In genomic region chr1:20834780-20835179, GRCh38 we compare ENCODE assay signal across 20 cellular contexts. TPM values are rescaled to one million over a fixed set of nuclear protein-coding genes. Genes with fewer than 3 reads are reported as not detected.
A peak's percentile ranks its signal among the peaks of the same experiment; 100 is the strongest.
DNase-seq lines count a peak whose midpoint lies in the region; ATAC-seq, FAIRE-seq and TF ChIP-seq lines count a peak whose summit lies in the region.
"Had no signal": no experiment of that assay in that cellular context is flagged by ENCODE, and none has a peak within 500 bp of the region (broad histone marks: within the 10 kb centered on the region; RNA-seq: fewer than 3 reads in every experiment).

No MANE protein-coding gene starts in this region.

- no peaks in the 10 kb centered on the region for H3K4me1 Mint-ChIP-seq in stimulated activated naive CD8-positive, alpha-beta T cell treated with anti-CD3 and anti-CD28 coated beads, Interleukin-15, Interleukin-2, amounts not matched to agents 100 ng/mL and 50 ng/mL, for 24 hours (ENCODE audit: low read depth)
- H3K4me1 Mint-ChIP-seq in stimulated activated naive CD8-positive, alpha-beta T cell treated with anti-CD3 and anti-CD28 coated beads, Interleukin-15, amount 100 ng/mL, for 72 hours, result no peaks in the 10 kb centered on the region
- H3K4me1 Mint-ChIP-seq in H9, result no peaks in the 10 kb centered on the region

- H3K4me3 ChIP-seq in bronchial epithelial cell (ENCODE audit: low read depth, low read length), result no peak overlapping the region
- H3K4me3 ChIP-seq in pancreas, result no peak overlapping the region
- H3K4me3 ChIP-seq: BLaER1 treated with 17β-estradiol and CSF1 and Interleukin-3, amounts not matched to agents 10 nM and 100 nM; MG63 had no signal

- H3K27me3 ChIP-seq in bronchial epithelial cell (ENCODE audit: control insufficient read depth, insufficient read depth, low read length) (no peaks in the 10 kb centered on the region), H9 (ENCODE audit: insufficient read depth, low read length) (no peaks in the 10 kb centered on the region), pancreas (no peaks in the 10 kb centered on the region)
- H3K27me3 ChIP-seq: BLaER1 treated with 17β-estradiol and CSF1 and Interleukin-3, amounts not matched to agents 10 nM and 100 nM; MG63 had no signal

- peaks cover 7% of the 10 kb centered on the region for H3K9me3 Mint-ChIP-seq in stimulated activated naive CD8-positive, alpha-beta T cell treated with anti-CD3 and anti-CD28 coated beads, Interleukin-15, Interleukin-2, amounts not matched to agents 100 ng/mL and 50 ng/mL, for 24 hours
- H3K9me3 Mint-ChIP-seq in stimulated activated naive CD8-positive, alpha-beta T cell treated with anti-CD3 and anti-CD28 coated beads, Interleukin-15, amount 100 ng/mL, for 72 hours, result no peaks in the 10 kb centered on the region
- H3K9me3 Mint-ChIP-seq in H9, result peaks cover 0 to 2% of the 10 kb centered on the region in 2 experiments; a peak in 4 of 5 replicates
- H3K9me3 Mint-ChIP-seq: CD4-positive, alpha-beta T cell had no signal

- no peak overlapping the region for H3T11ph ChIP-seq in H9 (ENCODE audit: low read length)

- H3K27me3 Mint-ChIP-seq in stimulated activated naive CD8-positive, alpha-beta T cell treated with anti-CD3 and anti-CD28 coated beads, Interleukin-15, Interleukin-2, amounts not matched to agents 100 ng/mL and 50 ng/mL, for 24 hours, result no peaks in the 10 kb centered on the region
- no peaks in the 10 kb centered on the region for H3K27me3 Mint-ChIP-seq in stimulated activated naive CD8-positive, alpha-beta T cell treated with anti-CD3 and anti-CD28 coated beads, Interleukin-15, amount 100 ng/mL, for 72 hours
- no peaks in the 10 kb centered on the region for H3K27me3 Mint-ChIP-seq in H9 (ENCODE audit: low read depth)
- H3K27me3 Mint-ChIP-seq: CD4-positive, alpha-beta T cell had no signal

- H3K27ac Mint-ChIP-seq in stimulated activated naive CD8-positive, alpha-beta T cell treated with anti-CD3 and anti-CD28 coated beads, Interleukin-15, Interleukin-2, amounts not matched to agents 100 ng/mL and 50 ng/mL, for 24 hours, result peak overlapping the region; percentile 19
- H3K27ac Mint-ChIP-seq in stimulated activated naive CD8-positive, alpha-beta T cell treated with anti-CD3 and anti-CD28 coated beads, Interleukin-15, amount 100 ng/mL, for 72 hours, result no peak overlapping the region
- no peak overlapping the region for H3K27ac Mint-ChIP-seq in H9
- H3K27ac Mint-ChIP-seq: CD4-positive, alpha-beta T cell had no signal

- no peaks in the 10 kb centered on the region for H3K79me2 ChIP-seq in H9 (ENCODE audit: insufficient read depth, low read length)

- H4K20me1 ChIP-seq in H9 (ENCODE audit: control insufficient read depth, insufficient read depth, insufficient read length), result no peaks in the 10 kb centered on the region

- H3K9me3 ChIP-seq in H9 (ENCODE audit: control insufficient read depth, low read depth, low read length) (no peaks in the 10 kb centered on the region), pancreas (no peaks in the 10 kb centered on the region)

- no peak overlapping the region for H3K27ac ChIP-seq in H9 (ENCODE audit: insufficient read length, low read depth, low read length)
- no peak overlapping the region for H3K27ac ChIP-seq in pancreas
- H3K27ac ChIP-seq: BLaER1 treated with 17β-estradiol and CSF1 and Interleukin-3, amounts not matched to agents 10 nM and 100 nM had no signal

- no peak overlapping the region for H3K56ac ChIP-seq in H9 (ENCODE audit: insufficient read length, low read depth, low read length)

- no peaks in the 10 kb centered on the region for H3K79me1 ChIP-seq in H9 (ENCODE audit: insufficient read depth, low read depth, low read length, poor library complexity, severe bottlenecking)

- no peak overlapping the region for H4K8ac ChIP-seq in H9 (replicated peaks; ENCODE audit: insufficient read length, low read depth, low read length)

- H2BK5ac ChIP-seq in H9 (ENCODE audit: insufficient read length, low read length), result no peak overlapping the region

- H3K18ac ChIP-seq in H9 (ENCODE audit: insufficient read length, low read depth, low read length), result no peak overlapping the region

- FAIRE-seq in bronchial epithelial cell (lab: Jason Lieb, UNC) (no peak), pancreas (lab: Jason Lieb, UNC) (no peak)
- FAIRE-seq: D721Med, HTR-8/SVneo had no signal

- no peak overlapping the region for H2AK5ac ChIP-seq in H9 (ENCODE audit: insufficient read length, low read length)

- H2BK20ac ChIP-seq in H9 (ENCODE audit: low read depth, low read length, poor library complexity, severe bottlenecking), result no peak overlapping the region

- peaks cover under 1% of the 10 kb centered on the region for H3K36me3 ChIP-seq in bronchial epithelial cell (ENCODE audit: control insufficient read depth, insufficient read depth, low read length)
- no peaks in the 10 kb centered on the region for H3K36me3 ChIP-seq in pancreas

- H2AFZ ChIP-seq in H9 (ENCODE audit: low read length), result no peak overlapping the region

- TF ChIP-seq CTCF in bronchial epithelial cell (IDR thresholded peaks at IDR 0.05; ENCODE audit: insufficient read depth, low read length, severe bottlenecking) (no peak), H9 (conservative IDR thresholded peaks at IDR 0.05) (no peak), pancreas (IDR thresholded peaks at IDR 0.05) (no peak)

- no peak overlapping the region for H3K14ac ChIP-seq in H9 (ENCODE audit: insufficient read depth, low read length)

- no peaks in the 10 kb centered on the region for H3K4me1 ChIP-seq in H9 (ENCODE audit: insufficient read depth, low read length)
- H3K4me1 ChIP-seq in pancreas, result no peaks in the 10 kb centered on the region

- H3K23me2 ChIP-seq in H9 (ENCODE audit: insufficient read length, low read depth, low read length, poor library complexity, severe bottlenecking), result no peaks in the 10 kb centered on the region

- H2BK12ac ChIP-seq in H9 (ENCODE audit: insufficient read length, low read depth, low read length), result no peak overlapping the region

- no peak overlapping the region for H3K4me3 Mint-ChIP-seq in stimulated activated naive CD8-positive, alpha-beta T cell treated with anti-CD3 and anti-CD28 coated beads, Interleukin-15, Interleukin-2, amounts not matched to agents 100 ng/mL and 50 ng/mL, for 24 hours
- no peak overlapping the region for H3K4me3 Mint-ChIP-seq in stimulated activated naive CD8-positive, alpha-beta T cell treated with anti-CD3 and anti-CD28 coated beads, Interleukin-15, amount 100 ng/mL, for 72 hours
- H3K4me3 Mint-ChIP-seq in H9, result no peak overlapping the region
- H3K4me3 Mint-ChIP-seq: CD4-positive, alpha-beta T cell had no signal

- H3K4ac ChIP-seq in H9 (ENCODE audit: low read depth, low read length), result no peak overlapping the region

- no peak overlapping the region for H4K91ac ChIP-seq in H9 (ENCODE audit: insufficient read length, low read depth, low read length)

- no peak for DNase-seq in stimulated activated naive CD8-positive, alpha-beta T cell treated with anti-CD3 and anti-CD28 coated beads, Interleukin-15, amount 100 ng/mL, for 72 hours
- peak; percentile 19 for DNase-seq in bronchial epithelial cell (ENCODE audit: low read depth)
- peak; percentile 65 for DNase-seq in fibroblast of peridontal ligament (ENCODE audit: extremely low read depth)
- DNase-seq in H9, result no peak
- no peak for DNase-seq in pancreas
- DNase-seq: AML-193; CD4-positive, alpha-beta T cell; KBM-7; MG63; NCI-H1105 treated with DMSO at 0.1 percent for 48 hours; NCI-H2029; NCI-H2227 treated with DMSO at 0.1 percent for 48 hours; NCI-H526 treated with DMSO at 0.1 percent for 48 hours; RPMI8226; SHP77 had no signal

- H3K9ac ChIP-seq in H9 (ENCODE audit: extremely low read depth, insufficient read length, low read length), result no peak overlapping the region
- H3K9ac ChIP-seq: BLaER1 treated with 17β-estradiol and CSF1 and Interleukin-3, amounts not matched to agents 10 nM and 100 nM had no signal

- H3K23ac ChIP-seq in H9 (ENCODE audit: insufficient read length, low read depth, low read length), result no peak overlapping the region

- peaks cover 36% of the 10 kb centered on the region for H3K36me3 Mint-ChIP-seq in stimulated activated naive CD8-positive, alpha-beta T cell treated with anti-CD3 and anti-CD28 coated beads, Interleukin-15, Interleukin-2, amounts not matched to agents 100 ng/mL and 50 ng/mL, for 24 hours (ENCODE audit: low read depth)
- peaks cover 15 to 33% (median 23%) of the 10 kb centered on the region in 3 experiments; a peak in 6 of 7 replicates for H3K36me3 Mint-ChIP-seq in H9 (ENCODE audit: insufficient read depth in 1 of 3, low read depth in 3 of 3)

- no peak overlapping the region for H4K5ac ChIP-seq in H9 (ENCODE audit: insufficient read length, low read depth, low read length)

- no peak overlapping the region for H2BK15ac ChIP-seq in H9 (ENCODE audit: low read depth, low read length)

- no peak for ATAC-seq in stimulated activated naive CD8-positive, alpha-beta T cell treated with anti-CD3 and anti-CD28 coated beads, Interleukin-15, amount 100 ng/mL, for 72 hours
- ATAC-seq in HG03432 (IDR thresholded peaks at IDR 0.05; ENCODE audit: unreplicated experiment), result no peak
- ATAC-seq in pancreas, result no peak

- intact Hi-C loops in pancreas (cut with DNase I), result no loop called here

- no peak overlapping the region for H3K4me2 ChIP-seq in H9 (ENCODE audit: insufficient read depth, insufficient read length, low read length)
- H3K4me2 ChIP-seq: BLaER1 treated with 17β-estradiol and CSF1 and Interleukin-3, amounts not matched to agents 10 nM and 100 nM had no signal

- no peak overlapping the region for H2BK120ac ChIP-seq in H9 (ENCODE audit: low read depth, low read length, poor library complexity, severe bottlenecking)

RNA-seq across cellular contexts. Expression of gene HP1BP3, which starts 47.7 kb away (rescaled TPM):
- total RNA-seq in bronchial epithelial cell (102 and 131 TPM in 2 replicates), H9 (2021) (127 TPM in 2 replicates), pancreas (100 to 1,000 TPM in 1 of 6 donors, 10 to 100 TPM in 5; 57.6 to 138 (median 68.0) TPM)
- 10 to 100 TPM; 48.0 to 68.8 TPM for polyA plus RNA-seq in pancreas

Comparison
In these comparisons a context has a peak if more than half of its experiments do, and no peak if none do; other contexts are left out.
1. DNase-seq: peak in bronchial epithelial cell (single experiment) and fibroblast of peridontal ligament (single experiment); none in stimulated activated naive CD8-positive, alpha-beta T cell treated with anti-CD3 and anti-CD28 coated beads, Interleukin-15, amount 100 ng/mL, for 72 hours (0 of 2), H9 (single experiment) and pancreas (0 of 6).